Comparison of ENCODE assay signal across 36 cellular contexts in the genomic region with DNA sequence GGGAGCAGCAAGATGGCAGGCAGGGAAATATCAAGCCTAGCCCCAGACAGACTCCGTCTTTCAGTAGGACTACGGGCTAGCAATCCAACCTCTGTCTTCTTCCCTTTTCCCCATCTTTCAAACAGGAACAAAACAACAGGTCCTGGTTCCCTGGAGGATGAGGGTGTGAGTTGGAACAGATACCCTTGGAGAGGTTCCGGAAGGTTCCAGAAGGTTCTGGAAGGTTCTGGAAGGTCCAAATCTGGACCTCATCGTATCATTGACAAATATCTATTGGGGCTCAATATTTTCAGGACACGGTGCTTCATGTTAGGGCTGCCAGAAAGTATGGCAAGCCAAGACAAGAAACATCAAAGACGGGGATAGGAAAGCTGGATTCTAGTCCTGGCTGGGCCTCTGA.
"Had no signal": no experiment of that assay in that cellular context is flagged by ENCODE, and none has a peak within 500 bp of the region (broad histone marks: within the 10 kb centered on the region; RNA-seq: fewer than 3 reads in every experiment).

No MANE protein-coding gene starts in this region.

- H3K27me3 ChIP-seq: adrenal gland had no signal

- H3K4me3 ChIP-seq: adrenal gland, breast epithelium, coronary artery, dorsolateral prefrontal cortex had no signal

- H3K4me1 Mint-ChIP-seq: central memory CD8-positive, alpha-beta T cell; T-helper 17 cell had no signal

- ATAC-seq: activated CD8-positive, alpha-beta memory T cell treated with anti-CD3 and anti-CD28 coated beads, Interleukin-2, amount 10 ng/mL, durations not matched to agents 7 days and 5 days; activated CD8-positive, alpha-beta T cell treated with anti-CD3 and anti-CD28 coated beads, Interleukin-2, amount 10 ng/mL, durations not matched to agents 7 days and 5 days; activated naive CD8-positive, alpha-beta T cell treated with anti-CD3 and anti-CD28 coated beads, Interleukin-2, amount 50 U/mL, for 24 hours; esophagus mucosa; T-helper 17 cell; WTC11 had no signal

- FAIRE-seq: frontal cortex had no signal

- H3K4me3 Mint-ChIP-seq: activated CD4-positive, alpha-beta memory T cell treated with anti-CD3 and anti-CD28 coated beads for 36 hours; activated CD8-positive, alpha-beta memory T cell treated with anti-CD3 and anti-CD28 coated beads, Interleukin-2, amount 10 ng/mL, durations not matched to agents 7 days and 5 days; activated CD8-positive, alpha-beta T cell treated with anti-CD3 and anti-CD28 coated beads, Interleukin-2, amount 10 ng/mL, durations not matched to agents 7 days and 5 days; activated naive CD4-positive, alpha-beta T cell treated with anti-CD3 and anti-CD28 coated beads for 36 hours; activated naive CD4-positive, alpha-beta T cell treated with anti-CD3 and anti-CD28 coated beads, Interleukin-2, amount 50 U/mL, for 24 hours; activated naive CD8-positive, alpha-beta T cell treated with anti-CD3 and anti-CD28 coated beads for 36 hours; activated naive CD8-positive, alpha-beta T cell treated with anti-CD3 and anti-CD28 coated beads, Interleukin-2, amount 50 U/mL, for 24 hours; activated T-helper 1 cell treated with anti-CD3 and anti-CD28 coated beads, Interleukin-12 subunit alpha, Interleukin-12 subunit beta, Interleukin-2, Interleukin-4 antibody, amounts not matched to agents 30 ng/mL and 10 ng/mL and 1 ng/mL, durations not matched to agents 14 hours and 24 hours and 36 hours; central memory CD8-positive, alpha-beta T cell; dendritic cell treated with granulocyte-macrophage colony-stimulating factor and Interleukin-4, amounts not matched to agents 40 ng/mL and 50 ng/mL, for 4 days; endodermal cell; T-helper 17 cell; T-helper 2 cell treated with Interferon-gamma antibody and Interleukin-4, amounts not matched to agents 5 μg/mL and 100 μg/mL, for 36 hours; WTC11 had no signal

- H3K36me3 Mint-ChIP-seq: activated CD4-positive, alpha-beta memory T cell treated with anti-CD3 and anti-CD28 coated beads for 36 hours; activated CD8-positive, alpha-beta memory T cell treated with anti-CD3 and anti-CD28 coated beads, Interleukin-2, amount 10 ng/mL, durations not matched to agents 7 days and 5 days; activated naive CD4-positive, alpha-beta T cell treated with anti-CD3 and anti-CD28 coated beads, Interleukin-2, amount 50 U/mL, for 24 hours; activated naive CD8-positive, alpha-beta T cell treated with anti-CD3 and anti-CD28 coated beads for 36 hours; brain; WTC11 had no signal

- H3K9me3 Mint-ChIP-seq: activated CD4-positive, alpha-beta memory T cell treated with anti-CD3 and anti-CD28 coated beads for 36 hours; activated naive CD4-positive, alpha-beta T cell treated with anti-CD3 and anti-CD28 coated beads for 36 hours; activated naive CD4-positive, alpha-beta T cell treated with anti-CD3 and anti-CD28 coated beads, Interleukin-2, amount 50 U/mL, for 24 hours; activated naive CD8-positive, alpha-beta T cell treated with anti-CD3 and anti-CD28 coated beads, Interleukin-2, amount 50 U/mL, for 24 hours; activated T-helper 1 cell treated with anti-CD3 and anti-CD28 coated beads, Interleukin-12 subunit alpha, Interleukin-12 subunit beta, Interleukin-2, Interleukin-4 antibody, amounts not matched to agents 30 ng/mL and 10 ng/mL and 1 ng/mL, durations not matched to agents 14 hours and 24 hours and 36 hours; activated T-helper 2 cell treated with anti-CD3 and anti-CD28 coated beads, Interferon-gamma antibody, Interleukin-2, Interleukin-4, amounts not matched to agents 10 μg/mL and 5 μg/mL and 100 μg/mL, durations not matched to agents 14 hours and 24 hours and 36 hours; central memory CD8-positive, alpha-beta T cell; dendritic cell treated with granulocyte-macrophage colony-stimulating factor and Interleukin-4, amounts not matched to agents 40 ng/mL and 50 ng/mL, for 4 days; endodermal cell; T-helper 2 cell treated with Interferon-gamma antibody and Interleukin-4, amounts not matched to agents 5 μg/mL and 100 μg/mL, for 36 hours; WTC11 had no signal

- DNase-seq: activated CD4-positive, alpha-beta memory T cell treated with anti-CD3 and anti-CD28 coated beads for 36 hours; activated CD4-positive, alpha-beta T cell treated with anti-CD3 and anti-CD28 coated beads for 1 hour; activated CD4-positive, alpha-beta T cell treated with anti-CD3 and anti-CD28 coated beads for 4 hours; activated CD4-positive, alpha-beta T cell treated with anti-CD3 and anti-CD28 coated beads, Interleukin-2, amount 50 U/mL, for 1 hour; activated CD8-positive, alpha-beta memory T cell treated with anti-CD3 and anti-CD28 coated beads, Interleukin-2, amount 10 ng/mL, durations not matched to agents 7 days and 5 days; activated CD8-positive, alpha-beta memory T cell treated with anti-CD3 and anti-CD28 coated beads, Interleukin-2, amount 50 U/mL, for 4 hours; activated CD8-positive, alpha-beta T cell treated with anti-CD3 and anti-CD28 coated beads, Interleukin-2, amount 10 ng/mL, durations not matched to agents 7 days and 5 days; activated effector memory CD4-positive, alpha-beta T cell treated with anti-CD3 and anti-CD28 coated beads, Interleukin-2, amount 50 U/mL, for 16 hours; activated naive CD4-positive, alpha-beta T cell treated with anti-CD3 and anti-CD28 coated beads for 36 hours; activated naive CD8-positive, alpha-beta T cell treated with anti-CD3 and anti-CD28 coated beads for 36 hours; activated naive CD8-positive, alpha-beta T cell treated with anti-CD3 and anti-CD28 coated beads, Interleukin-2, amount 50 U/mL, for 24 hours; activated T-cell treated with anti-CD3 and anti-CD28 coated beads, Interleukin-2, amount 50 U/mL, for 1 hour; activated T-cell treated with anti-CD3 and anti-CD28 coated beads, Interleukin-2, amount 50 U/mL, for 48 hours; adrenal gland; amygdala; aorta; dorsolateral prefrontal cortex; effector memory CD4-positive, alpha-beta T cell; endodermal cell; foreskin fibroblast; head of caudate nucleus; T-helper 1 cell; T-helper 17 cell; T1000 had no signal

- H3K27ac Mint-ChIP-seq: activated CD4-positive, alpha-beta memory T cell treated with anti-CD3 and anti-CD28 coated beads for 36 hours; activated CD8-positive, alpha-beta memory T cell treated with anti-CD3 and anti-CD28 coated beads, Interleukin-2, amount 10 ng/mL, durations not matched to agents 7 days and 5 days; activated naive CD4-positive, alpha-beta T cell treated with anti-CD3 and anti-CD28 coated beads for 36 hours; activated naive CD4-positive, alpha-beta T cell treated with anti-CD3 and anti-CD28 coated beads, Interleukin-2, amount 50 U/mL, for 24 hours; activated naive CD8-positive, alpha-beta T cell treated with anti-CD3 and anti-CD28 coated beads for 36 hours; activated naive CD8-positive, alpha-beta T cell treated with anti-CD3 and anti-CD28 coated beads, Interleukin-2, amount 50 U/mL, for 24 hours; activated T-helper 1 cell treated with anti-CD3 and anti-CD28 coated beads, Interleukin-12 subunit alpha, Interleukin-12 subunit beta, Interleukin-2, Interleukin-4 antibody, amounts not matched to agents 30 ng/mL and 10 ng/mL and 1 ng/mL, durations not matched to agents 14 hours and 24 hours and 36 hours; activated T-helper 2 cell treated with anti-CD3 and anti-CD28 coated beads, Interferon-gamma antibody, Interleukin-2, Interleukin-4, amounts not matched to agents 10 μg/mL and 5 μg/mL and 100 μg/mL, durations not matched to agents 14 hours and 24 hours and 36 hours; dendritic cell treated with granulocyte-macrophage colony-stimulating factor and Interleukin-4, amounts not matched to agents 40 ng/mL and 50 ng/mL, for 4 days; endodermal cell; T-helper 17 cell; T-helper 2 cell treated with Interferon-gamma antibody and Interleukin-4, amounts not matched to agents 5 μg/mL and 100 μg/mL, for 36 hours; WTC11 had no signal

- H3K36me3 ChIP-seq: adrenal gland, breast epithelium had no signal

- H3K9me3 ChIP-seq: adrenal gland, breast epithelium had no signal

- H3K27ac ChIP-seq: adrenal gland, breast epithelium, coronary artery, dorsolateral prefrontal cortex had no signal
